Comparison of ENCODE assay signal across 18 cellular contexts in genomic region chr1:226806988-226807387, GRCh38.
DNase-seq lines count a peak whose midpoint lies in the region; ATAC-seq and TF ChIP-seq lines count a peak whose summit lies in the region.
"Had no signal": no experiment of that assay in that cellular context is flagged by ENCODE, and none has a peak within 500 bp of the region (broad histone marks: within the 10 kb centered on the region; RNA-seq: fewer than 3 reads in every experiment).

No MANE protein-coding gene starts in this region.

- H3K4me1 ChIP-seq in HEK293 (ENCODE audit: control insufficient read depth, insufficient read depth, low read length), result no peaks in the 10 kb centered on the region
- H3K4me1 ChIP-seq in PC-3 (ENCODE audit: insufficient read depth, low read length), result peaks cover 5% of the 10 kb centered on the region; the same call in 1 of the 2 replicates
- no peaks in the 10 kb centered on the region for H3K4me1 ChIP-seq in spleen
- peaks cover 5% of the 10 kb centered on the region for H3K4me1 ChIP-seq in OCI-LY7 (ENCODE audit: insufficient read depth, low read length, poor library complexity, severe bottlenecking)

- H3K27me3 ChIP-seq in PC-3 (ENCODE audit: low read length), result no peaks in the 10 kb centered on the region
- H3K27me3 ChIP-seq in spleen (replicated peaks in 1 of 7), result no peaks in the 10 kb centered on the region
- H3K27me3 ChIP-seq: SJCRH30 had no signal

- CTCF ChIA-PET in HEK293 (lab: Yijun Ruan, JAX), result interaction anchor here (0.7 to 1.7 kb wide), 4 partner anchors 9 to 399 kb away, joined by 3 to 6 read pairs (median 4); partner anchors contain the start of gene PARP1
- CTCF ChIA-PET in PC-3 (lab: Charles Lee), result no interaction called here
- CTCF ChIA-PET in OCI-LY7 (lab: Charles Lee; ENCODE audit: unreplicated experiment), result no interaction called here

- H3K4me1 Mint-ChIP-seq in stimulated activated naive CD8-positive, alpha-beta T cell treated with anti-CD3 and anti-CD28 coated beads, Interleukin-15, amount 100 ng/mL, for 72 hours, result peaks cover 10% of the 10 kb centered on the region

- H3K9me3 Mint-ChIP-seq in stimulated activated naive CD8-positive, alpha-beta T cell treated with anti-CD3 and anti-CD28 coated beads, Interleukin-15, amount 100 ng/mL, for 72 hours, result no peaks in the 10 kb centered on the region
- H3K9me3 Mint-ChIP-seq: CD4-positive, CD25-positive, alpha-beta regulatory T cell had no signal

- ATAC-seq in PC-3 (peak; percentile 63), esophagus mucosa (peak; percentile 89)
- no peak for ATAC-seq in stimulated activated naive CD8-positive, alpha-beta T cell treated with anti-CD3 and anti-CD28 coated beads, Interleukin-15, amount 100 ng/mL, for 72 hours

- no peaks in the 10 kb centered on the region for H3K79me2 ChIP-seq in PC-3 (ENCODE audit: low read length)
- H3K79me2 ChIP-seq in OCI-LY7 (ENCODE audit: insufficient read depth, low read depth, low read length), result no peaks in the 10 kb centered on the region

- H4K20me1 ChIP-seq in PC-3 (ENCODE audit: low read length), result no peaks in the 10 kb centered on the region
- H4K20me1 ChIP-seq in OCI-LY7 (ENCODE audit: insufficient read depth, low read length), result no peaks in the 10 kb centered on the region

- H3K9me3 ChIP-seq in HEK293 (ENCODE audit: control insufficient read depth, insufficient read depth, low read depth, low read length), result no peaks in the 10 kb centered on the region
- no peaks in the 10 kb centered on the region for H3K9me3 ChIP-seq in PC-3 (ENCODE audit: low read length)
- H3K9me3 ChIP-seq in spleen, result no peaks in the 10 kb centered on the region
- no peaks in the 10 kb centered on the region for H3K9me3 ChIP-seq in OCI-LY7 (ENCODE audit: low read length)
- H3K9me3 ChIP-seq: SJCRH30 had no signal

- no peaks in the 10 kb centered on the region for H3F3A ChIP-seq in PC-3 (ENCODE audit: low read length, unreplicated experiment)

- POLR2A ChIA-PET in HEK293 (lab: Yijun Ruan, JAX), result interaction anchor here (0.6 to 2.0 kb wide), 2 partner anchors 8 to 12 kb away, joined by 6 to 9 read pairs; no protein-coding TSS in a partner anchor
- POLR2A ChIA-PET in PC-3 (lab: Charles Lee; ENCODE audit: unreplicated experiment), result no interaction called here
- POLR2A ChIA-PET in OCI-LY7 (lab: Charles Lee), result interaction anchor here (0.6 to 1.4 kb wide), 4 partner anchors 9 to 105 kb away, joined by 3 read pairs; no protein-coding TSS in a partner anchor

- no peak for TF ChIP-seq POLR2A in spleen (IDR thresholded peaks at IDR 0.05)

- no peaks in the 10 kb centered on the region for H3K9me2 ChIP-seq in PC-3 (replicated peaks; ENCODE audit: low read length)
- H3K9me2 ChIP-seq in OCI-LY7 (ENCODE audit: insufficient read depth, low read length), result no peaks in the 10 kb centered on the region

- H2AFZ ChIP-seq in PC-3 (ENCODE audit: low read length) (0 out of 2 replicates have a peak overlapping the region, but pooled peaks have one; percentile 5), OCI-LY7 (ENCODE audit: low read length) (no peak overlapping the region)

- H3K4me3 Mint-ChIP-seq in stimulated activated naive CD8-positive, alpha-beta T cell treated with anti-CD3 and anti-CD28 coated beads, Interleukin-15, amount 100 ng/mL, for 72 hours, result no peak overlapping the region
- H3K4me3 Mint-ChIP-seq: CD4-positive, CD25-positive, alpha-beta regulatory T cell had no signal

- WGBS in spleen, 5 donors, result 30 to 59% (median 51%) methylated on average over 1 of the region's 1 CpG

- H3K27me3 Mint-ChIP-seq in stimulated activated naive CD8-positive, alpha-beta T cell treated with anti-CD3 and anti-CD28 coated beads, Interleukin-15, amount 100 ng/mL, for 72 hours, result no peaks in the 10 kb centered on the region

- H3K4me2 ChIP-seq in PC-3 (ENCODE audit: low read length) (no peak overlapping the region), OCI-LY7 (ENCODE audit: low read length) (no peak overlapping the region)

- intact Hi-C loops in PC-3 (cut with micrococcal nuclease) (no loop called here), spleen (cut with DNase I; ENCODE audit: low total_unique reads) (no loop called here), OCI-LY7 (cut with micrococcal nuclease; ENCODE audit: unreplicated experiment) (no loop called here)

- H3K36me3 ChIP-seq in HEK293 (ENCODE audit: control insufficient read depth in 2 of 2, insufficient read depth in 1 of 2, low read length in 2 of 2) (no peaks in the 10 kb centered on the region), PC-3 (ENCODE audit: low read depth, low read length) (no peaks in the 10 kb centered on the region), spleen (no peaks in the 10 kb centered on the region), OCI-LY7 (ENCODE audit: insufficient read depth, low read length) (no peaks in the 10 kb centered on the region)
- H3K36me3 ChIP-seq: SJCRH30 had no signal

- TF ChIP-seq CTCF in HEK293 (tag by site-specific recombination; IDR thresholded peaks at IDR 0.05), result no peak
- no peak for TF ChIP-seq CTCF in PC-3 (conservative IDR thresholded peaks at IDR 0.05; ENCODE audit: low read depth, low read length)
- no peak for TF ChIP-seq CTCF in spleen (IDR thresholded peaks at IDR 0.05 in 8 of 11, conservative IDR thresholded peaks at IDR 0.05 in 3 of 11)
- no peak for TF ChIP-seq CTCF in OCI-LY7 (conservative IDR thresholded peaks at IDR 0.05; ENCODE audit: low read length)

- BruUV-seq in PC-3 (replicated peaks; lab: Mats Ljungman, UMichigan) (no TSS peak), OCI-LY7 (replicated peaks; lab: Mats Ljungman, UMichigan) (no TSS peak)

- DNase-seq in PC-3, result peak; percentile 73
- peak; percentile 9 for DNase-seq in spleen
- no peak for DNase-seq in AG08396 (ENCODE audit: low spot score)
- no peak for DNase-seq in OCI-LY7 (ENCODE audit: low spot score)
- no peak for DNase-seq in stimulated activated naive CD8-positive, alpha-beta T cell treated with anti-CD3 and anti-CD28 coated beads, Interleukin-15, amount 100 ng/mL, for 72 hours
- DNase-seq: ACHN; CD4-positive, CD25-positive, alpha-beta regulatory T cell; GDM1; GOT3; MM.1S; NCI-H1105; NCI-H1694; NCI-H2107; NCI-H2227 treated with DMSO at 0.1 percent for 48 hours; NCI-H526 treated with DMSO at 0.1 percent for 48 hours; SJCRH30 had no signal

- peak overlapping the region in 1 of 2 donors; percentile 69 for H3K27ac Mint-ChIP-seq in stimulated activated naive CD8-positive, alpha-beta T cell treated with anti-CD3 and anti-CD28 coated beads, Interleukin-15, amount 100 ng/mL, for 72 hours

- H3K27ac ChIP-seq in HEK293 (ENCODE audit: extremely low read depth, low read depth, low read length) (no peak overlapping the region), PC-3 (ENCODE audit: low read length) (no peak overlapping the region), spleen (no peak overlapping the region), OCI-LY7 (ENCODE audit: low read depth, low read length, poor library complexity, severe bottlenecking) (no peak overlapping the region)
- H3K27ac ChIP-seq: SJCRH30 had no signal

- H3K4me3 ChIP-seq in HEK293 (ENCODE audit: low read depth, low read length) (no peak overlapping the region), PC-3 (ENCODE audit: low read length) (no peak overlapping the region), spleen (no peak overlapping the region), OCI-LY7 (ENCODE audit: low read depth, low read length, poor library complexity, severe bottlenecking) (no peak overlapping the region)
- H3K4me3 ChIP-seq: SJCRH30 had no signal

- H3K9ac ChIP-seq in PC-3 (ENCODE audit: low read length), result no peak overlapping the region

TF ChIP-seq in HEK293, 187 proteins besides CTCF, POLR2A, EP300 and RAD21:
- TF ChIP-seq EGR2 (tag by site-specific recombination; IDR thresholded peaks at IDR 0.05; ENCODE audit: low read depth), result peak; percentile 63; the same call in 1 of the 2 replicates
- no peak for TF ChIP-seq ZNF654 (tag by site-specific recombination; IDR thresholded peaks at IDR 0.05; ENCODE audit: low read depth)
- peak; percentile 68 for TF ChIP-seq ZFHX2 (tag by site-specific recombination; conservative IDR thresholded peaks at IDR 0.05)

Comparison
In these comparisons a context has a peak if more than half of its experiments do, and no peak if none do; other contexts are left out.
1. DNase-seq: peak in PC-3 (single experiment) and spleen (single experiment); none in AG08396 (single experiment), OCI-LY7 (single experiment) and stimulated activated naive CD8-positive, alpha-beta T cell treated with anti-CD3 and anti-CD28 coated beads, Interleukin-15, amount 100 ng/mL, for 72 hours (0 of 2).